Comparison of ENCODE assay signal across 1 cellular context in genomic region chr5:77620404-77620803, GRCh38.
TF ChIP-seq lines count a peak whose summit lies in the region.

No MANE protein-coding gene starts in this region.

TF ChIP-seq in K562, 482 proteins besides CTCF, POLR2A, EP300 and RAD21:
- TF ChIP-seq RFX1 (IDR thresholded peaks at IDR 0.05): peak; percentile 62
- no peak for TF ChIP-seq DDX20 (tag; IDR thresholded peaks at IDR 0.05; ENCODE audit: low read depth)
TF ChIP-seq in K562: peak in this region for 1.
